Comparison of ENCODE assay signal across 20 cellular contexts in the genomic region with DNA sequence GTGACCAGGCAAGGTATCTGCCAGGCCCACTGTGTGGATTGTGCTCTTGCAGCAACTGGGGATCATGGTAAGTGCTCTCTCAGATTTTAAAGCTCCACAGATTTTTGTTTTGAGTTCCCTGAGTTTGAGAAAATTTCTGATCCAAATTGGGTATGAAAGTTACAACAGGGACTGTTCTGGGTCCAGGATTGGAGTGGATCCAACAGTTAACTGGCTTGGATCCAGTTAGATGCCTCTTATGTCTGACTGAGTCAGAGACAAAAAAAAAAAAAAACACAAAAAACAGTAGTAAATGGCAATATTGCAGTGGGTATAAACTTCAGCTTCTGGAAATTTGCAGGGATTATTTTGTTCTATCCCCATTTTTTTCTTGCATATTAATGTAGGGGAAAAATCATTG.
"Had no signal": no experiment of that assay in that cellular context is flagged by ENCODE, and none has a peak within 500 bp of the region (broad histone marks: within the 10 kb centered on the region; RNA-seq: fewer than 3 reads in every experiment).

No MANE protein-coding gene starts in this region.

- H3K4me3 ChIP-seq: gastrocnemius medialis, heart left ventricle, lower lobe of right lung, spleen, testis, vagina had no signal

- H3K36me3 ChIP-seq: gastrocnemius medialis, heart left ventricle, lower lobe of right lung, spleen, vagina had no signal

- H3K27ac ChIP-seq: gastrocnemius medialis, heart left ventricle, lower lobe of right lung, spleen, testis, vagina had no signal

- ATAC-seq: gastrocnemius medialis, heart left ventricle, lower lobe of right lung had no signal

- H3K27me3 ChIP-seq: gastrocnemius medialis, heart left ventricle, spleen, testis, vagina had no signal

- DNase-seq: activated CD4-positive, alpha-beta T cell treated with anti-CD3 and anti-CD28 coated beads for 1 hour; activated gamma-delta T cell treated with Interleukin-2 at 50 U/mL for 16 hours; activated T-cell treated with anti-CD3 and anti-CD28 coated beads, Interleukin-2, amount 50 U/mL, for 1 hour; aorta; cortex of kidney; endodermal cell; erythroblast; gastrocnemius medialis; heart left ventricle; lower lobe of right lung; naive B cell; nucleus accumbens; posterior cingulate gyrus; retina; spleen; stimulated activated CD4-positive, alpha-beta T cell treated with anti-CD3 and anti-CD28 coated beads, Interleukin-4, amount 100 ng/mL, for 1 hour; stimulated activated naive CD4-positive, alpha-beta T cell; T-helper 1 cell; testis had no signal

- H3K4me1 ChIP-seq: gastrocnemius medialis, heart left ventricle, lower lobe of right lung, spleen, testis had no signal

- H3K9me3 ChIP-seq: gastrocnemius medialis, testis had no signal
